Comparison of ENCODE assay signal across 1 cellular context in genomic region chr3:196969660-196970546, GRCh38.
TF ChIP-seq lines count a peak whose summit lies in the region.

No MANE protein-coding gene starts in this region.

TF ChIP-seq in K562, 482 proteins besides CTCF, POLR2A, EP300 and RAD21 (continued from another document and continues in another):
- TF ChIP-seq, protein P1, sequence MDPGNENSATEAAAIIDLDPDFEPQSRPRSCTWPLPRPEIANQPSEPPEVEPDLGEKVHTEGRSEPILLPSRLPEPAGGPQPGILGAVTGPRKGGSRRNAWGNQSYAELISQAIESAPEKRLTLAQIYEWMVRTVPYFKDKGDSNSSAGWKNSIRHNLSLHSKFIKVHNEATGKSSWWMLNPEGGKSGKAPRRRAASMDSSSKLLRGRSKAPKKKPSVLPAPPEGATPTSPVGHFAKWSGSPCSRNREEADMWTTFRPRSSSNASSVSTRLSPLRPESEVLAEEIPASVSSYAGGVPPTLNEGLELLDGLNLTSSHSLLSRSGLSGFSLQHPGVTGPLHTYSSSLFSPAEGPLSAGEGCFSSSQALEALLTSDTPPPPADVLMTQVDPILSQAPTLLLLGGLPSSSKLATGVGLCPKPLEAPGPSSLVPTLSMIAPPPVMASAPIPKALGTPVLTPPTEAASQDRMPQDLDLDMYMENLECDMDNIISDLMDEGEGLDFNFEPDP (CRISPR knock-in tag; IDR thresholded peaks at IDR 0.05), result no peak
- no peak; the same call in 1 of the 2 replicates for TF ChIP-seq KDM2B (CRISPR knock-in tag; IDR thresholded peaks at IDR 0.05)
- TF ChIP-seq SMARCE1 (IDR thresholded peaks at IDR 0.05), result no peak
- no peak for TF ChIP-seq MCM3 (IDR thresholded peaks at IDR 0.05)
- no peak for TF ChIP-seq NRF1 (conservative IDR thresholded peaks at IDR 0.05 in 1 of 2, IDR thresholded peaks at IDR 0.05 in 1 of 2)
- no peak for TF ChIP-seq ZC3H8 (IDR thresholded peaks at IDR 0.05)
- peak; percentile 2 for TF ChIP-seq RBM25 (IDR thresholded peaks at IDR 0.05; ENCODE audit: low read depth, low read length, severe bottlenecking)
- TF ChIP-seq ZNF197 (CRISPR knock-in tag; IDR thresholded peaks at IDR 0.05; ENCODE audit: low read depth), result no peak
- no peak for TF ChIP-seq ZNF551 (CRISPR knock-in tag; IDR thresholded peaks at IDR 0.05)
- TF ChIP-seq, protein P2, sequence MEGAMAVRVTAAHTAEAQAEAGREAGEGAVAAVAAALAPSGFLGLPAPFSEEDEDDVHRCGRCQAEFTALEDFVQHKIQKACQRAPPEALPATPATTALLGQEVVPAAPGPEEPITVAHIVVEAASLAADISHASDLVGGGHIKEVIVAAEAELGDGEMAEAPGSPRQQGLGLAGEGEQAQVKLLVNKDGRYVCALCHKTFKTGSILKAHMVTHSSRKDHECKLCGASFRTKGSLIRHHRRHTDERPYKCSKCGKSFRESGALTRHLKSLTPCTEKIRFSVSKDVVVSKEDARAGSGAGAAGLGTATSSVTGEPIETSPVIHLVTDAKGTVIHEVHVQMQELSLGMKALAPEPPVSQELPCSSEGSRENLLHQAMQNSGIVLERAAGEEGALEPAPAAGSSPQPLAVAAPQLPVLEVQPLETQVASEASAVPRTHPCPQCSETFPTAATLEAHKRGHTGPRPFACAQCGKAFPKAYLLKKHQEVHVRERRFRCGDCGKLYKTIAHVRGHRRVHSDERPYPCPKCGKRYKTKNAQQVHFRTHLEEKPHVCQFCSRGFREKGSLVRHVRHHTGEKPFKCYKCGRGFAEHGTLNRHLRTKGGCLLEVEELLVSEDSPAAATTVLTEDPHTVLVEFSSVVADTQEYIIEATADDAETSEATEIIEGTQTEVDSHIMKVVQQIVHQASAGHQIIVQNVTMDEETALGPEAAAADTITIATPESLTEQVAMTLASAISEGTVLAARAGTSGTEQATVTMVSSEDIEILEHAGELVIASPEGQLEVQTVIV (CRISPR knock-in tag; IDR thresholded peaks at IDR 0.05; ENCODE audit: borderline replicate concordance), result no peak
- no peak for TF ChIP-seq ZNF717 (CRISPR knock-in tag; IDR thresholded peaks at IDR 0.05)
- TF ChIP-seq TAF7 (tag; IDR thresholded peaks at IDR 0.05), result no peak
- peak; percentile 73 for TF ChIP-seq CCNT2 (IDR thresholded peaks at IDR 0.05; ENCODE audit: borderline replicate concordance, extremely low read depth, insufficient read length, low read depth, low read length)
- TF ChIP-seq, protein P3, sequence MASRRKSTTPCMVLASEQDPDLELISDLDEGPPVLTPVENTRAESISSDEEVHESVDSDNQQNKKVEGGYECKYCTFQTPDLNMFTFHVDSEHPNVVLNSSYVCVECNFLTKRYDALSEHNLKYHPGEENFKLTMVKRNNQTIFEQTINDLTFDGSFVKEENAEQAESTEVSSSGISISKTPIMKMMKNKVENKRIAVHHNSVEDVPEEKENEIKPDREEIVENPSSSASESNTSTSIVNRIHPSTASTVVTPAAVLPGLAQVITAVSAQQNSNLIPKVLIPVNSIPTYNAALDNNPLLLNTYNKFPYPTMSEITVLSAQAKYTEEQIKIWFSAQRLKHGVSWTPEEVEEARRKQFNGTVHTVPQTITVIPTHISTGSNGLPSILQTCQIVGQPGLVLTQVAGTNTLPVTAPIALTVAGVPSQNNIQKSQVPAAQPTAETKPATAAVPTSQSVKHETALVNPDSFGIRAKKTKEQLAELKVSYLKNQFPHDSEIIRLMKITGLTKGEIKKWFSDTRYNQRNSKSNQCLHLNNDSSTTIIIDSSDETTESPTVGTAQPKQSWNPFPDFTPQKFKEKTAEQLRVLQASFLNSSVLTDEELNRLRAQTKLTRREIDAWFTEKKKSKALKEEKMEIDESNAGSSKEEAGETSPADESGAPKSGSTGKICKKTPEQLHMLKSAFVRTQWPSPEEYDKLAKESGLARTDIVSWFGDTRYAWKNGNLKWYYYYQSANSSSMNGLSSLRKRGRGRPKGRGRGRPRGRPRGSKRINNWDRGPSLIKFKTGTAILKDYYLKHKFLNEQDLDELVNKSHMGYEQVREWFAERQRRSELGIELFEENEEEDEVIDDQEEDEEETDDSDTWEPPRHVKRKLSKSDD (conservative IDR thresholded peaks at IDR 0.05; ENCODE audit: low read length), result no peak
- TF ChIP-seq ZNF644 (tag; IDR thresholded peaks at IDR 0.05; ENCODE audit: low read depth), result no peak
- no peak for TF ChIP-seq KAT2B (IDR thresholded peaks at IDR 0.05; ENCODE audit: low read depth, low read length)
- TF ChIP-seq RBM14 (IDR thresholded peaks at IDR 0.05; ENCODE audit: borderline replicate concordance, insufficient read depth, low read depth, low read length), result no peak
- TF ChIP-seq POLR3G (IDR thresholded peaks at IDR 0.05; ENCODE audit: extremely low read depth, insufficient read length, insufficient replicate concordance), result no peak
- no peak for TF ChIP-seq BRF2 (IDR thresholded peaks at IDR 0.05; ENCODE audit: borderline replicate concordance, insufficient read depth, insufficient read length)
- no peak for TF ChIP-seq SNRNP70 (optimal IDR thresholded peaks at IDR 0.05; ENCODE audit: low read depth, low read length)
- TF ChIP-seq, protein P4, sequence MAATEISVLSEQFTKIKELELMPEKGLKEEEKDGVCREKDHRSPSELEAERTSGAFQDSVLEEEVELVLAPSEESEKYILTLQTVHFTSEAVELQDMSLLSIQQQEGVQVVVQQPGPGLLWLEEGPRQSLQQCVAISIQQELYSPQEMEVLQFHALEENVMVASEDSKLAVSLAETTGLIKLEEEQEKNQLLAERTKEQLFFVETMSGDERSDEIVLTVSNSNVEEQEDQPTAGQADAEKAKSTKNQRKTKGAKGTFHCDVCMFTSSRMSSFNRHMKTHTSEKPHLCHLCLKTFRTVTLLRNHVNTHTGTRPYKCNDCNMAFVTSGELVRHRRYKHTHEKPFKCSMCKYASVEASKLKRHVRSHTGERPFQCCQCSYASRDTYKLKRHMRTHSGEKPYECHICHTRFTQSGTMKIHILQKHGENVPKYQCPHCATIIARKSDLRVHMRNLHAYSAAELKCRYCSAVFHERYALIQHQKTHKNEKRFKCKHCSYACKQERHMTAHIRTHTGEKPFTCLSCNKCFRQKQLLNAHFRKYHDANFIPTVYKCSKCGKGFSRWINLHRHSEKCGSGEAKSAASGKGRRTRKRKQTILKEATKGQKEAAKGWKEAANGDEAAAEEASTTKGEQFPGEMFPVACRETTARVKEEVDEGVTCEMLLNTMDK (IDR thresholded peaks at IDR 0.05; ENCODE audit: borderline replicate concordance, insufficient read depth, low read depth, low read length, poor library complexity, severe bottlenecking), result peak; percentile 91
- TF ChIP-seq, protein P5, sequence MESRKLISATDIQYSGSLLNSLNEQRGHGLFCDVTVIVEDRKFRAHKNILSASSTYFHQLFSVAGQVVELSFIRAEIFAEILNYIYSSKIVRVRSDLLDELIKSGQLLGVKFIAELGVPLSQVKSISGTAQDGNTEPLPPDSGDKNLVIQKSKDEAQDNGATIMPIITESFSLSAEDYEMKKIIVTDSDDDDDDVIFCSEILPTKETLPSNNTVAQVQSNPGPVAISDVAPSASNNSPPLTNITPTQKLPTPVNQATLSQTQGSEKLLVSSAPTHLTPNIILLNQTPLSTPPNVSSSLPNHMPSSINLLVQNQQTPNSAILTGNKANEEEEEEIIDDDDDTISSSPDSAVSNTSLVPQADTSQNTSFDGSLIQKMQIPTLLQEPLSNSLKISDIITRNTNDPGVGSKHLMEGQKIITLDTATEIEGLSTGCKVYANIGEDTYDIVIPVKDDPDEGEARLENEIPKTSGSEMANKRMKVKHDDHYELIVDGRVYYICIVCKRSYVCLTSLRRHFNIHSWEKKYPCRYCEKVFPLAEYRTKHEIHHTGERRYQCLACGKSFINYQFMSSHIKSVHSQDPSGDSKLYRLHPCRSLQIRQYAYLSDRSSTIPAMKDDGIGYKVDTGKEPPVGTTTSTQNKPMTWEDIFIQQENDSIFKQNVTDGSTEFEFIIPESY (CRISPR knock-in tag; IDR thresholded peaks at IDR 0.05), result peak; percentile 63
- no peak for TF ChIP-seq KAT8 (IDR thresholded peaks at IDR 0.05; ENCODE audit: low read depth)
- no peak for TF ChIP-seq NCOA4 (IDR thresholded peaks at IDR 0.05; ENCODE audit: partially characterized antibody)
- peak; percentile 93 for TF ChIP-seq CXXC5 (CRISPR knock-in tag; IDR thresholded peaks at IDR 0.05)
- no peak for TF ChIP-seq BCOR (IDR thresholded peaks at IDR 0.05)
- TF ChIP-seq SAFB2 (IDR thresholded peaks at IDR 0.05; ENCODE audit: borderline replicate concordance, low read depth, low read length, severe bottlenecking), result no peak
- no peak for TF ChIP-seq ZSCAN32 (CRISPR knock-in tag; IDR thresholded peaks at IDR 0.05)
- no peak for TF ChIP-seq NFXL1 (CRISPR knock-in tag; IDR thresholded peaks at IDR 0.05)
- no peak for TF ChIP-seq ETV6 (IDR thresholded peaks at IDR 0.05; ENCODE audit: borderline replicate concordance in 1 of 2, low read depth in 2 of 2, low read length in 1 of 2)
- TF ChIP-seq ETV6 (CRISPR knock-in tag; IDR thresholded peaks at IDR 0.05; ENCODE audit: borderline replicate concordance), result peak; percentile 81; the same call in 1 of the 2 replicates
- TF ChIP-seq ZNF175 (CRISPR knock-in tag; IDR thresholded peaks at IDR 0.05; ENCODE audit: low read depth), result no peak
- no peak for TF ChIP-seq SMAD3 (CRISPR knock-in tag; conservative IDR thresholded peaks at IDR 0.05)
- TF ChIP-seq SRSF7 (optimal IDR thresholded peaks at IDR 0.05; ENCODE audit: low read depth, low read length), result no peak
- no peak for TF ChIP-seq PPARD (CRISPR knock-in tag; IDR thresholded peaks at IDR 0.05)
- TF ChIP-seq MAZ (CRISPR knock-in tag; conservative IDR thresholded peaks at IDR 0.05 in 1 of 2, IDR thresholded peaks at IDR 0.05 in 1 of 2), result peak in 1 of 2 experiments; percentile 73; a peak in 2 of 4 replicates
- no peak for TF ChIP-seq PHF21A (IDR thresholded peaks at IDR 0.05; ENCODE audit: borderline replicate concordance, low read depth)
- TF ChIP-seq SRSF3 (IDR thresholded peaks at IDR 0.05; ENCODE audit: insufficient read depth, low read length), result no peak
- TF ChIP-seq, protein P6, sequence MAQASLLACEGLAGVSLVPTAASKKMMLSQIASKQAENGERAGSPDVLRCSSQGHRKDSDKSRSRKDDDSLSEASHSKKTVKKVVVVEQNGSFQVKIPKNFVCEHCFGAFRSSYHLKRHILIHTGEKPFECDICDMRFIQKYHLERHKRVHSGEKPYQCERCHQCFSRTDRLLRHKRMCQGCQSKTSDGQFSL (CRISPR knock-in tag; IDR thresholded peaks at IDR 0.05), result no peak
- TF ChIP-seq, protein P6 (tag; IDR thresholded peaks at IDR 0.05), result no peak
- TF ChIP-seq SPI1 (IDR thresholded peaks at IDR 0.05; ENCODE audit: borderline replicate concordance, low read depth, low read length), result no peak
- TF ChIP-seq ZNF212 (CRISPR knock-in tag; IDR thresholded peaks at IDR 0.05), result no peak
- TF ChIP-seq JUND (IDR thresholded peaks at IDR 0.05; ENCODE audit: borderline replicate concordance, low read depth, low read length), result no peak
- TF ChIP-seq JUND (tag; IDR thresholded peaks at IDR 0.05; ENCODE audit: borderline replicate concordance, low read depth, low read length), result no peak; the same call in 2 of the 3 replicates
- peak; percentile 37; the same call in 1 of the 2 replicates for TF ChIP-seq GMEB1 (CRISPR knock-in tag; IDR thresholded peaks at IDR 0.05)
- TF ChIP-seq GTF2E2 (tag; IDR thresholded peaks at IDR 0.05), result no peak; the same call in 1 of the 2 replicates
- TF ChIP-seq ZC3H11A (IDR thresholded peaks at IDR 0.05; ENCODE audit: low read depth, low read length), result no peak
- TF ChIP-seq, protein P7, sequence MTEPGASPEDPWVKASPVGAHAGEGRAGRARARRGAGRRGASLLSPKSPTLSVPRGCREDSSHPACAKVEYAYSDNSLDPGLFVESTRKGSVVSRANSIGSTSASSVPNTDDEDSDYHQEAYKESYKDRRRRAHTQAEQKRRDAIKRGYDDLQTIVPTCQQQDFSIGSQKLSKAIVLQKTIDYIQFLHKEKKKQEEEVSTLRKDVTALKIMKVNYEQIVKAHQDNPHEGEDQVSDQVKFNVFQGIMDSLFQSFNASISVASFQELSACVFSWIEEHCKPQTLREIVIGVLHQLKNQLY (CRISPR knock-in tag; conservative IDR thresholded peaks at IDR 0.05), result no peak
- TF ChIP-seq KDM4B (IDR thresholded peaks at IDR 0.05; ENCODE audit: borderline replicate concordance in 2 of 2, low read depth in 1 of 2), result no peak; a peak in 1 of 4 replicates
- 0 out of 2 replicates have a peak, but pooled peaks have one; percentile 44 for TF ChIP-seq CREM (IDR thresholded peaks at IDR 0.05; ENCODE audit: low read depth)
- TF ChIP-seq RFX5 (IDR thresholded peaks at IDR 0.05; ENCODE audit: low read depth, low read length), result no peak
- 0 out of 2 replicates have a peak, but pooled peaks have one; percentile 25 for TF ChIP-seq ETV5 (CRISPR knock-in tag; IDR thresholded peaks at IDR 0.05; ENCODE audit: low read depth)
- TF ChIP-seq, protein P8, sequence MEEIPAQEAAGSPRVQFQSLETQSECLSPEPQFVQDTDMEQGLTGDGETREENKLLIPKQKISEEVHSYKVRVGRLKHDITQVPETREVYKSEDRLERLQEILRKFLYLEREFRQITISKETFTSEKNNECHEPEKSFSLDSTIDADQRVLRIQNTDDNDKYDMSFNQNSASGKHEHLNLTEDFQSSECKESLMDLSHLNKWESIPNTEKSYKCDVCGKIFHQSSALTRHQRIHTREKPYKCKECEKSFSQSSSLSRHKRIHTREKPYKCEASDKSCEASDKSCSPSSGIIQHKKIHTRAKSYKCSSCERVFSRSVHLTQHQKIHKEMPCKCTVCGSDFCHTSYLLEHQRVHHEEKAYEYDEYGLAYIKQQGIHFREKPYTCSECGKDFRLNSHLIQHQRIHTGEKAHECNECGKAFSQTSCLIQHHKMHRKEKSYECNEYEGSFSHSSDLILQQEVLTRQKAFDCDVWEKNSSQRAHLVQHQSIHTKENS (CRISPR knock-in tag; IDR thresholded peaks at IDR 0.05), result no peak
- TF ChIP-seq ZFPM2 (CRISPR knock-in tag; IDR thresholded peaks at IDR 0.05), result no peak
- TF ChIP-seq MCM2 (IDR thresholded peaks at IDR 0.05; ENCODE audit: low read depth), result no peak
